In genomic region chrX:45324941-45325340, GRCh38 we compare ENCODE assay signal across 18 cellular contexts.
"Had no signal": no experiment of that assay in that cellular context is flagged by ENCODE, and none has a peak within 500 bp of the region (broad histone marks: within the 10 kb centered on the region; RNA-seq: fewer than 3 reads in every experiment).

No MANE protein-coding gene starts in this region.

- H3K27ac ChIP-seq: thoracic aorta, upper lobe of right lung had no signal

- H3K9me3 ChIP-seq: thoracic aorta, upper lobe of right lung had no signal

- H3K36me3 Mint-ChIP-seq: activated naive CD4-positive, alpha-beta T cell treated with anti-CD3 and anti-CD28 coated beads, Interleukin-2, amount 50 U/mL, for 24 hours; stimulated activated effector memory CD8-positive, alpha-beta T cell treated with anti-CD3 and anti-CD28 coated beads, Interleukin-12 subunit alpha, Interleukin-12 subunit beta, amount 100 ng/mL, for 72 hours; WTC11 had no signal

- H3K4me1 ChIP-seq: upper lobe of right lung had no signal

- H3K4me1 Mint-ChIP-seq: activated naive CD4-positive, alpha-beta T cell treated with anti-CD3 and anti-CD28 coated beads, Interleukin-2, amount 50 U/mL, for 24 hours; stimulated activated effector memory CD8-positive, alpha-beta T cell treated with anti-CD3 and anti-CD28 coated beads, Interleukin-12 subunit alpha, Interleukin-12 subunit beta, amount 100 ng/mL, for 72 hours; WTC11 had no signal

- H3K27me3 ChIP-seq: upper lobe of right lung had no signal

- H3K36me3 ChIP-seq: thoracic aorta, upper lobe of right lung had no signal

- H3K27me3 Mint-ChIP-seq: activated naive CD4-positive, alpha-beta T cell treated with anti-CD3 and anti-CD28 coated beads, Interleukin-2, amount 50 U/mL, for 24 hours; progenitor cell of endocrine pancreas had no signal

- H3K9me3 Mint-ChIP-seq: activated CD8-positive, alpha-beta T cell treated with anti-CD3 and anti-CD28 coated beads for 36 hours; activated naive CD4-positive, alpha-beta T cell treated with anti-CD3 and anti-CD28 coated beads, Interleukin-2, amount 50 U/mL, for 24 hours; activated T-cell treated with anti-CD3 and anti-CD28 coated beads, Interleukin-2, amount 50 U/mL, for 4 hours; stimulated activated effector memory CD8-positive, alpha-beta T cell treated with anti-CD3 and anti-CD28 coated beads, Interleukin-12 subunit alpha, Interleukin-12 subunit beta, amount 100 ng/mL, for 72 hours; T-helper 1 cell treated with Interleukin-12 subunit alpha and Interleukin-12 subunit beta and Interleukin-4 antibody, amounts not matched to agents 30 μg/mL and 1 μg/mL, for 36 hours had no signal

- H3K4me3 ChIP-seq: thoracic aorta, upper lobe of right lung had no signal

- ATAC-seq: activated CD8-positive, alpha-beta T cell treated with anti-CD3 and anti-CD28 coated beads for 36 hours; activated T-cell treated with anti-CD3 and anti-CD28 coated beads, Interleukin-2, amount 50 U/mL, for 4 hours; left ventricle myocardium superior; sciatic nerve; stimulated activated effector memory CD8-positive, alpha-beta T cell treated with anti-CD3 and anti-CD28 coated beads, Interleukin-12 subunit alpha, Interleukin-12 subunit beta, amount 100 ng/mL, for 72 hours; upper lobe of right lung; WTC11 had no signal

- DNase-seq: activated CD4-positive, alpha-beta T cell treated with anti-CD3 and anti-CD28 coated beads for 48 hours; activated CD8-positive, alpha-beta T cell treated with anti-CD3 and anti-CD28 coated beads for 36 hours; activated effector memory CD4-positive, alpha-beta T cell treated with Interleukin-2 at 50 U/mL for 16 hours; activated T-cell treated with anti-CD3 and anti-CD28 coated beads, Interleukin-2, amount 50 U/mL, for 4 hours; amniotic stem cell; glutamatergic neuron; hypothalamus; left ventricle myocardium superior; nephron progenitor cell; stimulated activated CD4-positive, alpha-beta T cell treated with anti-CD3 and anti-CD28 coated beads, Interleukin-1b, Interleukin-23, amount 100 ng/mL, for 48 hours; upper lobe of right lung had no signal

- H3K27ac Mint-ChIP-seq: activated CD8-positive, alpha-beta T cell treated with anti-CD3 and anti-CD28 coated beads for 36 hours; activated naive CD4-positive, alpha-beta T cell treated with anti-CD3 and anti-CD28 coated beads, Interleukin-2, amount 50 U/mL, for 24 hours; progenitor cell of endocrine pancreas; T-helper 1 cell treated with Interleukin-12 subunit alpha and Interleukin-12 subunit beta and Interleukin-4 antibody, amounts not matched to agents 30 μg/mL and 1 μg/mL, for 36 hours; WTC11 had no signal

- H3K4me3 Mint-ChIP-seq: activated CD8-positive, alpha-beta T cell treated with anti-CD3 and anti-CD28 coated beads for 36 hours; activated naive CD4-positive, alpha-beta T cell treated with anti-CD3 and anti-CD28 coated beads, Interleukin-2, amount 50 U/mL, for 24 hours; nephron progenitor cell; stimulated activated effector memory CD8-positive, alpha-beta T cell treated with anti-CD3 and anti-CD28 coated beads, Interleukin-12 subunit alpha, Interleukin-12 subunit beta, amount 100 ng/mL, for 72 hours; T-helper 1 cell treated with Interleukin-12 subunit alpha and Interleukin-12 subunit beta and Interleukin-4 antibody, amounts not matched to agents 30 μg/mL and 1 μg/mL, for 36 hours; WTC11 had no signal
